Comparison of ENCODE assay signal across 2 cellular contexts in the genomic region with DNA sequence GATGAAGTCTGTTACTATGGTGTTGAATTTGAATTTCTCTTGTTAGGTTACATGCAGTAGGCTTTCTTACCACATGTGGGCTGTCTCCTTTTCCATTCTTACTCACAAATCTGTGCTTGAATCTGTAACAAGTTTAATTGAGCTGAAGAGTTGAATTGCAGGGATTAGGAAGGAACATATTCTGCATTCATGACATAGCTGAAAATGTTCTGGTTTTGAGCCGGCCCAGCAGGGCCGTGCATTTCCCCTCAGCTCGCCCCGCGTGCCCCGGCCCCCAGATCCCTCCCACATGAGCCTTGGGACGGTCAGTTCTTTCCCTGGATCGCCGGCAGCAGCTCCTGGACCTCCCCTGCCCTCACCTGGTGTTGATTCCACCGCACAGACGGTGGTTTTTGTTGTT.
A peak's percentile ranks its signal among the peaks of the same experiment; 100 is the strongest.
TF ChIP-seq lines count a peak whose summit lies in the region.

No MANE protein-coding gene starts in this region.

TF ChIP-seq in GM12878, 131 proteins besides CTCF, POLR2A, EP300 and RAD21:
- TF ChIP-seq BRCA1 (IDR thresholded peaks at IDR 0.05; ENCODE audit: low read depth, low read length): no peak
- TF ChIP-seq RUNX3 (IDR thresholded peaks at IDR 0.05; ENCODE audit: low read length): peak; percentile 19; the same call in 1 of the 2 replicates

TF ChIP-seq in GM23338, 12 proteins besides CTCF, POLR2A, EP300 and RAD21:
- TF ChIP-seq, protein P1, sequence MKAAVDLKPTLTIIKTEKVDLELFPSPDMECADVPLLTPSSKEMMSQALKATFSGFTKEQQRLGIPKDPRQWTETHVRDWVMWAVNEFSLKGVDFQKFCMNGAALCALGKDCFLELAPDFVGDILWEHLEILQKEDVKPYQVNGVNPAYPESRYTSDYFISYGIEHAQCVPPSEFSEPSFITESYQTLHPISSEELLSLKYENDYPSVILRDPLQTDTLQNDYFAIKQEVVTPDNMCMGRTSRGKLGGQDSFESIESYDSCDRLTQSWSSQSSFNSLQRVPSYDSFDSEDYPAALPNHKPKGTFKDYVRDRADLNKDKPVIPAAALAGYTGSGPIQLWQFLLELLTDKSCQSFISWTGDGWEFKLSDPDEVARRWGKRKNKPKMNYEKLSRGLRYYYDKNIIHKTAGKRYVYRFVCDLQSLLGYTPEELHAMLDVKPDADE (IDR thresholded peaks at IDR 0.05): no peak
- no peak for TF ChIP-seq JUNB (IDR thresholded peaks at IDR 0.05; ENCODE audit: unreplicated experiment)
- TF ChIP-seq EZH2phosphoT487 (IDR thresholded peaks at IDR 0.05; ENCODE audit: unreplicated experiment): no peak
- TF ChIP-seq, protein P2, sequence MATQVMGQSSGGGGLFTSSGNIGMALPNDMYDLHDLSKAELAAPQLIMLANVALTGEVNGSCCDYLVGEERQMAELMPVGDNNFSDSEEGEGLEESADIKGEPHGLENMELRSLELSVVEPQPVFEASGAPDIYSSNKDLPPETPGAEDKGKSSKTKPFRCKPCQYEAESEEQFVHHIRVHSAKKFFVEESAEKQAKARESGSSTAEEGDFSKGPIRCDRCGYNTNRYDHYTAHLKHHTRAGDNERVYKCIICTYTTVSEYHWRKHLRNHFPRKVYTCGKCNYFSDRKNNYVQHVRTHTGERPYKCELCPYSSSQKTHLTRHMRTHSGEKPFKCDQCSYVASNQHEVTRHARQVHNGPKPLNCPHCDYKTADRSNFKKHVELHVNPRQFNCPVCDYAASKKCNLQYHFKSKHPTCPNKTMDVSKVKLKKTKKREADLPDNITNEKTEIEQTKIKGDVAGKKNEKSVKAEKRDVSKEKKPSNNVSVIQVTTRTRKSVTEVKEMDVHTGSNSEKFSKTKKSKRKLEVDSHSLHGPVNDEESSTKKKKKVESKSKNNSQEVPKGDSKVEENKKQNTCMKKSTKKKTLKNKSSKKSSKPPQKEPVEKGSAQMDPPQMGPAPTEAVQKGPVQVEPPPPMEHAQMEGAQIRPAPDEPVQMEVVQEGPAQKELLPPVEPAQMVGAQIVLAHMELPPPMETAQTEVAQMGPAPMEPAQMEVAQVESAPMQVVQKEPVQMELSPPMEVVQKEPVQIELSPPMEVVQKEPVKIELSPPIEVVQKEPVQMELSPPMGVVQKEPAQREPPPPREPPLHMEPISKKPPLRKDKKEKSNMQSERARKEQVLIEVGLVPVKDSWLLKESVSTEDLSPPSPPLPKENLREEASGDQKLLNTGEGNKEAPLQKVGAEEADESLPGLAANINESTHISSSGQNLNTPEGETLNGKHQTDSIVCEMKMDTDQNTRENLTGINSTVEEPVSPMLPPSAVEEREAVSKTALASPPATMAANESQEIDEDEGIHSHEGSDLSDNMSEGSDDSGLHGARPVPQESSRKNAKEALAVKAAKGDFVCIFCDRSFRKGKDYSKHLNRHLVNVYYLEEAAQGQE (IDR thresholded peaks at IDR 0.05; ENCODE audit: unreplicated experiment): no peak
- no peak for TF ChIP-seq POLR2AphosphoS5 (IDR thresholded peaks at IDR 0.05; ENCODE audit: low read depth)
- no peak for TF ChIP-seq CREB1 (CRISPR knock-in tag; IDR thresholded peaks at IDR 0.05; ENCODE audit: low read depth)
- TF ChIP-seq ZNF331 (CRISPR knock-in tag; IDR thresholded peaks at IDR 0.05; ENCODE audit: low read depth): no peak
- TF ChIP-seq NANOG (IDR thresholded peaks at IDR 0.05; ENCODE audit: borderline replicate concordance): no peak
- TF ChIP-seq EZH2 (IDR thresholded peaks at IDR 0.05; ENCODE audit: low read depth, unreplicated experiment): no peak
- TF ChIP-seq, protein P3, sequence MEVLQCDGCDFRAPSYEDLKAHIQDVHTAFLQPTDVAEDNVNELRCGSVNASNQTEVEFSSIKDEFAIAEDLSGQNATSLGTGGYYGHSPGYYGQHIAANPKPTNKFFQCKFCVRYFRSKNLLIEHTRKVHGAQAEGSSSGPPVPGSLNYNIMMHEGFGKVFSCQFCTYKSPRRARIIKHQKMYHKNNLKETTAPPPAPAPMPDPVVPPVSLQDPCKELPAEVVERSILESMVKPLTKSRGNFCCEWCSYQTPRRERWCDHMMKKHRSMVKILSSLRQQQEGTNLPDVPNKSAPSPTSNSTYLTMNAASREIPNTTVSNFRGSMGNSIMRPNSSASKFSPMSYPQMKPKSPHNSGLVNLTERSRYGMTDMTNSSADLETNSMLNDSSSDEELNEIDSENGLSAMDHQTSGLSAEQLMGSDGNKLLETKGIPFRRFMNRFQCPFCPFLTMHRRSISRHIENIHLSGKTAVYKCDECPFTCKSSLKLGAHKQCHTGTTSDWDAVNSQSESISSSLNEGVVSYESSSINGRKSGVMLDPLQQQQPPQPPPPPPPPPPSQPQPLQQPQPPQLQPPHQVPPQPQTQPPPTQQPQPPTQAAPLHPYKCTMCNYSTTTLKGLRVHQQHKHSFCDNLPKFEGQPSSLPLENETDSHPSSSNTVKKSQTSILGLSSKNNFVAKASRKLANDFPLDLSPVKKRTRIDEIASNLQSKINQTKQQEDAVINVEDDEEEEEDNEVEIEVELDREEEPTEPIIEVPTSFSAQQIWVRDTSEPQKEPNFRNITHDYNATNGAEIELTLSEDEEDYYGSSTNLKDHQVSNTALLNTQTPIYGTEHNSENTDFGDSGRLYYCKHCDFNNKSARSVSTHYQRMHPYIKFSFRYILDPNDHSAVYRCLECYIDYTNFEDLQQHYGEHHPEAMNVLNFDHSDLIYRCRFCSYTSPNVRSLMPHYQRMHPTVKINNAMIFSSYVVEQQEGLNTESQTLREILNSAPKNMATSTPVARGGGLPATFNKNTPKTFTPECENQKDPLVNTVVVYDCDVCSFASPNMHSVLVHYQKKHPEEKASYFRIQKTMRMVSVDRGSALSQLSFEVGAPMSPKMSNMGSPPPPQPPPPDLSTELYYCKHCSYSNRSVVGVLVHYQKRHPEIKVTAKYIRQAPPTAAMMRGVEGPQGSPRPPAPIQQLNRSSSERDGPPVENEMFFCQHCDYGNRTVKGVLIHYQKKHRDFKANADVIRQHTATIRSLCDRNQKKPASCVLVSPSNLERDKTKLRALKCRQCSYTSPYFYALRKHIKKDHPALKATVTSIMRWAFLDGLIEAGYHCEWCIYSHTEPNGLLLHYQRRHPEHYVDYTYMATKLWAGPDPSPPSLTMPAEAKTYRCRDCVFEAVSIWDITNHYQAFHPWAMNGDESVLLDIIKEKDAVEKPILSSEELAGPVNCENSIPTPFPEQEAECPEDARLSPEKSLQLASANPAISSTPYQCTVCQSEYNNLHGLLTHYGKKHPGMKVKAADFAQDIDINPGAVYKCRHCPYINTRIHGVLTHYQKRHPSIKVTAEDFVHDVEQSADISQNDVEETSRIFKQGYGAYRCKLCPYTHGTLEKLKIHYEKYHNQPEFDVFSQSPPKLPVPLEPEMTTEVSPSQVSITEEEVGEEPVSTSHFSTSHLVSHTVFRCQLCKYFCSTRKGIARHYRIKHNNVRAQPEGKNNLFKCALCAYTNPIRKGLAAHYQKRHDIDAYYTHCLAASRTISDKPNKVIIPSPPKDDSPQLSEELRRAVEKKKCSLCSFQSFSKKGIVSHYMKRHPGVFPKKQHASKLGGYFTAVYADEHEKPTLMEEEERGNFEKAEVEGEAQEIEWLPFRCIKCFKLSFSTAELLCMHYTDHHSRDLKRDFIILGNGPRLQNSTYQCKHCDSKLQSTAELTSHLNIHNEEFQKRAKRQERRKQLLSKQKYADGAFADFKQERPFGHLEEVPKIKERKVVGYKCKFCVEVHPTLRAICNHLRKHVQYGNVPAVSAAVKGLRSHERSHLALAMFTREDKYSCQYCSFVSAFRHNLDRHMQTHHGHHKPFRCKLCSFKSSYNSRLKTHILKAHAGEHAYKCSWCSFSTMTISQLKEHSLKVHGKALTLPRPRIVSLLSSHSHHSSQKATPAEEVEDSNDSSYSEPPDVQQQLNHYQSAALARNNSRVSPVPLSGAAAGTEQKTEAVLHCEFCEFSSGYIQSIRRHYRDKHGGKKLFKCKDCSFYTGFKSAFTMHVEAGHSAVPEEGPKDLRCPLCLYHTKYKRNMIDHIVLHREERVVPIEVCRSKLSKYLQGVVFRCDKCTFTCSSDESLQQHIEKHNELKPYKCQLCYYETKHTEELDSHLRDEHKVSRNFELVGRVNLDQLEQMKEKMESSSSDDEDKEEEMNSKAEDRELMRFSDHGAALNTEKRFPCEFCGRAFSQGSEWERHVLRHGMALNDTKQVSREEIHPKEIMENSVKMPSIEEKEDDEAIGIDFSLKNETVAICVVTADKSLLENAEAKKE (CRISPR knock-in tag; IDR thresholded peaks at IDR 0.05): no peak
- TF ChIP-seq ZNF114 (CRISPR knock-in tag; IDR thresholded peaks at IDR 0.05): no peak
- TF ChIP-seq STAT1 (IDR thresholded peaks at IDR 0.05; ENCODE audit: unreplicated experiment): no peak
